ENCODE assay signal across 20 cellular contexts in genomic region chr21:44583800-44584147, GRCh38. TPM values are rescaled to one million over a fixed set of nuclear protein-coding genes. Genes with fewer than 3 reads are reported as not detected.
A peak's percentile ranks its signal among the peaks of the same experiment; 100 is the strongest.
DNase-seq lines count a peak whose midpoint lies in the region; ATAC-seq lines count a peak whose summit lies in the region.
"Had no signal": no experiment of that assay in that cellular context is flagged by ENCODE, and none has a peak within 500 bp of the region (broad histone marks: within the 10 kb centered on the region; RNA-seq: fewer than 3 reads in every experiment).

No MANE protein-coding gene starts in this region.

- peaks cover 12 to 13% of the 10 kb centered on the region in 2 donors for H3K9me3 Mint-ChIP-seq in activated T-cell treated with anti-CD3 and anti-CD28 coated beads, Interleukin-2, amount 50 U/mL, for 72 hours

- peaks cover 13% of the 10 kb centered on the region for H3K4me1 Mint-ChIP-seq in activated T-cell treated with anti-CD3 and anti-CD28 coated beads, Interleukin-2, amount 50 U/mL, for 72 hours (ENCODE audit: low read depth)
- H3K4me1 Mint-ChIP-seq: CD14-positive monocyte had no signal

- peaks cover 7 to 19% of the 10 kb centered on the region in 2 donors for H3K36me3 Mint-ChIP-seq in activated T-cell treated with anti-CD3 and anti-CD28 coated beads, Interleukin-2, amount 50 U/mL, for 72 hours (ENCODE audit: insufficient read depth in 2 of 2)
- H3K36me3 Mint-ChIP-seq: CD14-positive monocyte had no signal

- no peak overlapping the region for H3K4me3 Mint-ChIP-seq in activated T-cell treated with anti-CD3 and anti-CD28 coated beads, Interleukin-2, amount 50 U/mL, for 72 hours
- H3K4me3 Mint-ChIP-seq: CD14-positive monocyte, H9, IgD-negative memory B cell, WTC11 had no signal

- H3K27ac Mint-ChIP-seq in activated T-cell treated with anti-CD3 and anti-CD28 coated beads, Interleukin-2, amount 50 U/mL, for 72 hours: no peak overlapping the region
- H3K27ac Mint-ChIP-seq: CD14-positive monocyte, IgD-negative memory B cell, WTC11 had no signal

- peaks cover 16% of the 10 kb centered on the region for H3K27me3 Mint-ChIP-seq in activated T-cell treated with anti-CD3 and anti-CD28 coated beads, Interleukin-2, amount 50 U/mL, for 72 hours (ENCODE audit: low read depth)

- peak; percentile 90 to 100 for ATAC-seq in activated T-cell treated with anti-CD3 and anti-CD28 coated beads, Interleukin-2, amount 50 U/mL, for 72 hours (replicated peaks in 1 of 2)
- ATAC-seq: WTC11 had no signal

- DNase-seq in NCI-H748 (lab: John Stamatoyannopoulos, UW; ENCODE audit: unreplicated experiment): peak; percentile 61
- DNase-seq in NCI-H748 treated with DMSO at 0.1 percent for 48 hours (lab: John Stamatoyannopoulos, UW): no peak
- peak; percentile 88 for DNase-seq in NCI-H69 (lab: John Stamatoyannopoulos, UW)
- DNase-seq in activated T-cell treated with anti-CD3 and anti-CD28 coated beads, Interleukin-2, amount 50 U/mL, for 72 hours: peak; percentile 21 to 53
- DNase-seq in stimulated activated CD4-positive, alpha-beta T cell treated with anti-CD3 and anti-CD28 coated beads, Interleukin-2, amount 100 ng/mL, for 24 hours: peak; percentile 15 to 36
- DNase-seq in DMS53 (lab: John Stamatoyannopoulos, UW): no peak
- DNase-seq in NCI-H446 treated with DMSO at 0.1 percent for 48 hours (lab: John Stamatoyannopoulos, UW): no peak
- no peak for DNase-seq in NCI-H82 treated with DMSO at 0.1 percent for 48 hours (lab: John Stamatoyannopoulos, UW; ENCODE audit: unreplicated experiment)
- DNase-seq: activated gamma-delta T cell, EL, H9, hippocampal formation, NCI-H1048 had no signal

RNA-seq across cellular contexts. Expression of gene KRTAP10-5, which starts 3.4 kb away (rescaled TPM):
- total RNA-seq in activated T-cell treated with anti-CD3 and anti-CD28 coated beads, Interleukin-2, amount 50 U/mL, for 72 hours: not detected
- total RNA-seq: A172, H9, mononuclear cell, NCI-H460, right cardiac atrium, WTC11 had no signal

RNA-seq across cellular contexts. Expression of gene KRTAP10-6, which starts 8.5 kb away (rescaled TPM):
- not detected for total RNA-seq in activated T-cell treated with anti-CD3 and anti-CD28 coated beads, Interleukin-2, amount 50 U/mL, for 72 hours
- total RNA-seq: A172, H9, mononuclear cell, NCI-H460, right cardiac atrium had no signal

RNA-seq across cellular contexts. Expression of gene KRTAP10-4, which starts 10.2 kb away (rescaled TPM):
- not detected for total RNA-seq in activated T-cell treated with anti-CD3 and anti-CD28 coated beads, Interleukin-2, amount 50 U/mL, for 72 hours
- total RNA-seq: A172, H9, mononuclear cell, NCI-H460, right cardiac atrium, WTC11 had no signal

RNA-seq across cellular contexts. Expression of gene KRTAP10-7, which starts 16.6 kb away (rescaled TPM):
- total RNA-seq in activated T-cell treated with anti-CD3 and anti-CD28 coated beads, Interleukin-2, amount 50 U/mL, for 72 hours: not detected
- total RNA-seq: A172, H9, mononuclear cell, NCI-H460, right cardiac atrium, WTC11 had no signal

RNA-seq across cellular contexts. Expression of gene KRTAP10-3, which starts 25.2 kb away (rescaled TPM):
- total RNA-seq in activated T-cell treated with anti-CD3 and anti-CD28 coated beads, Interleukin-2, amount 50 U/mL, for 72 hours: not detected
- total RNA-seq: A172, H9, mononuclear cell, NCI-H460, right cardiac atrium, WTC11 had no signal

Comparison
In these comparisons a context has a peak if more than half of its experiments do, and no peak if none do; other contexts are left out.
1. DNase-seq: peak in NCI-H748 (single experiment), NCI-H69 (single experiment), activated T-cell treated with anti-CD3 and anti-CD28 coated beads, Interleukin-2, amount 50 U/mL, for 72 hours (2 of 2) and stimulated activated CD4-positive, alpha-beta T cell treated with anti-CD3 and anti-CD28 coated beads, Interleukin-2, amount 100 ng/mL, for 24 hours (2 of 2); none in NCI-H748 treated with DMSO at 0.1 percent for 48 hours (single experiment), DMS53 (single experiment), NCI-H446 treated with DMSO at 0.1 percent for 48 hours (single experiment) and NCI-H82 treated with DMSO at 0.1 percent for 48 hours (single experiment).